ENCODE assay signal across 8 cellular contexts in genomic region chr2:28392297-28393114, GRCh38. TPM values are rescaled to one million over a fixed set of nuclear protein-coding genes. Genes with fewer than 3 reads are reported as not detected.
DNase-seq lines count a peak whose midpoint lies in the region; ATAC-seq, FAIRE-seq and TF ChIP-seq lines count a peak whose summit lies in the region.

Gene FOSL2, plus strand, starts transcription at chr2:28392858. Its CDS starts 863 bp downstream, at chr2:28393721.

- H3K4me3 ChIP-seq in left ventricle myocardium inferior (peak within 1 kb of the TSS; percentile 84), prostate gland (peak within 1 kb of the TSS; percentile 88 to 96)

- TF ChIP-seq CTCF in GM13977 (IDR thresholded peaks at IDR 0.05; ENCODE audit: extremely low read depth, insufficient read depth, missing control alignments) (no peak), left ventricle myocardium inferior (IDR thresholded peaks at IDR 0.05; ENCODE audit: borderline replicate concordance) (no peak), prostate gland (IDR thresholded peaks at IDR 0.05) (peak in 1 of 4 experiments; percentile 16)

- in situ Hi-C loops in GM13977 (cut with MboI; ENCODE audit: low pct_unique_long_range_greater_than_20kb, low sequenced_read_pairs, unreplicated experiment): no loop called here

- intact Hi-C loops in left ventricle myocardium inferior (cut with micrococcal nuclease): no loop called here
- intact Hi-C loops in prostate gland (cut with DNase I): loop anchor here (1.0 to 10.0 kb wide), 6 partner anchors 258 to 686 kb away; no protein-coding TSS in a partner anchor

- peaks cover 1% of the 10 kb centered on the region for H3K36me3 Mint-ChIP-seq in T-helper 1 cell treated with Interleukin-12 subunit alpha and Interleukin-12 subunit beta and Interleukin-4 antibody, amounts not matched to agents 30 μg/mL and 1 μg/mL, for 36 hours (ENCODE audit: low read depth)

- H3K9me3 ChIP-seq in left ventricle myocardium inferior (replicated peaks): no peaks in the 10 kb centered on the region
- no peaks in the 10 kb centered on the region for H3K9me3 ChIP-seq in prostate gland

- peak; percentile 71 for ATAC-seq in HG02884 (IDR thresholded peaks at IDR 0.05; ENCODE audit: unreplicated experiment)

- H3K4me1 ChIP-seq in left ventricle myocardium inferior: peaks cover 66% of the 10 kb centered on the region
- peaks cover under 1% of the 10 kb centered on the region for H3K4me1 ChIP-seq in prostate gland (replicated peaks)

- H3K27ac Mint-ChIP-seq in T-helper 1 cell treated with Interleukin-12 subunit alpha and Interleukin-12 subunit beta and Interleukin-4 antibody, amounts not matched to agents 30 μg/mL and 1 μg/mL, for 36 hours: peak within 1 kb of the TSS; percentile 99

- peak within 1 kb of the TSS; percentile 83 for H3K4me3 Mint-ChIP-seq in T-helper 1 cell treated with Interleukin-12 subunit alpha and Interleukin-12 subunit beta and Interleukin-4 antibody, amounts not matched to agents 30 μg/mL and 1 μg/mL, for 36 hours

- H3K27me3 Mint-ChIP-seq in T-helper 1 cell treated with Interleukin-12 subunit alpha and Interleukin-12 subunit beta and Interleukin-4 antibody, amounts not matched to agents 30 μg/mL and 1 μg/mL, for 36 hours (ENCODE audit: low read depth): peaks cover 4% of the 10 kb centered on the region

- H3K27me3 ChIP-seq in left ventricle myocardium inferior (ENCODE audit: low read depth): no peaks in the 10 kb centered on the region
- H3K27me3 ChIP-seq in prostate gland (replicated peaks; ENCODE audit: insufficient read depth): no peaks in the 10 kb centered on the region

- no peaks in the 10 kb centered on the region for H3K9me3 Mint-ChIP-seq in T-helper 1 cell treated with Interleukin-12 subunit alpha and Interleukin-12 subunit beta and Interleukin-4 antibody, amounts not matched to agents 30 μg/mL and 1 μg/mL, for 36 hours

- TF ChIP-seq POLR2A in prostate gland (IDR thresholded peaks at IDR 0.05): peak; percentile 99

- H3K27ac ChIP-seq in left ventricle myocardium inferior (replicated peaks) (peak within 1 kb of the TSS; percentile 100), prostate gland (peak within 1 kb of the TSS; percentile 100)

- FAIRE-seq in urothelium cell line (lab: Jason Lieb, UNC): peak; percentile 97

- H3K36me3 ChIP-seq in left ventricle myocardium inferior (no peaks in the 10 kb centered on the region), prostate gland (no peaks in the 10 kb centered on the region)

- peak; percentile 94 for DNase-seq in GM13977 (ENCODE audit: low spot score)
- peak; percentile 96 for DNase-seq in NCI-H146 treated with DMSO at 0.1 percent for 48 hours (lab: John Stamatoyannopoulos, UW; ENCODE audit: unreplicated experiment)
- peak; percentile 98 for DNase-seq in amniotic stem cell (lab: John Stamatoyannopoulos, UW)
- peak; percentile 96 for DNase-seq in left ventricle myocardium inferior
- DNase-seq in prostate gland (ENCODE audit: low spot score): peak; percentile 98
- DNase-seq in urothelium cell line (ENCODE audit: low spot score): peak; percentile 97

- H3K4me1 Mint-ChIP-seq in T-helper 1 cell treated with Interleukin-12 subunit alpha and Interleukin-12 subunit beta and Interleukin-4 antibody, amounts not matched to agents 30 μg/mL and 1 μg/mL, for 36 hours (ENCODE audit: low read depth): peaks cover 31% of the 10 kb centered on the region

- WGBS in prostate gland: under 1% methylated on average over 85 of the region's 94 CpGs

RNA-seq across cellular contexts. Expression of gene FOSL2, which starts in this region (rescaled TPM):
- total RNA-seq in left ventricle myocardium inferior: 50.2 TPM
- total RNA-seq in prostate gland: 10 to 100 TPM; 57.4 to 94.2 TPM

Comparison
In these comparisons a context has a peak if more than half of its experiments do, and no peak if none do; other contexts are left out.
1. Peak in every context shown above with its lines: DNase-seq, ATAC-seq, H3K4me3 ChIP-seq and H3K27ac ChIP-seq.